In genomic region chr17:49677134-49677932, GRCh38 we compare ENCODE assay signal across 8 cellular contexts. TPM values are rescaled to one million over a fixed set of nuclear protein-coding genes. Genes with fewer than 3 reads are reported as not detected.
DNase-seq lines count a peak whose midpoint lies in the region; ATAC-seq and TF ChIP-seq lines count a peak whose summit lies in the region.

No MANE protein-coding gene starts in this region.

- no peaks in the 10 kb centered on the region for H3K27me3 ChIP-seq in adrenal gland

- no peak for TF ChIP-seq CTCF in adrenal gland (IDR thresholded peaks at IDR 0.05)
- TF ChIP-seq CTCF in type B pancreatic cell (conservative IDR thresholded peaks at IDR 0.05) = no peak

- DNase-seq in GF-D8 (lab: John Stamatoyannopoulos, UW) = peak; percentile 58
- DNase-seq in NCI-H1436 treated with DMSO at 0.1 percent for 48 hours (lab: John Stamatoyannopoulos, UW) = peak; percentile 71
- DNase-seq in T follicular helper cell (ENCODE audit: low read depth) = peak; percentile 96
- DNase-seq in adrenal gland = peak; percentile 97 to 98 (median 97)
- DNase-seq in left cardiac atrium = peak; percentile 99
- peak; percentile 88 to 99 (median 93) for DNase-seq in posterior cingulate gyrus
- peak; percentile 99 for DNase-seq in type B pancreatic cell (ENCODE audit: extremely low spot score, unreplicated experiment)

- peaks cover 31% of the 10 kb centered on the region for H3K4me1 Mint-ChIP-seq in type B pancreatic cell (ENCODE audit: unreplicated experiment)

- no peaks in the 10 kb centered on the region for H3K9me3 ChIP-seq in adrenal gland (replicated peaks in 1 of 3)

- peak overlapping the region; percentile 85 to 99 (median 96) for H3K27ac ChIP-seq in adrenal gland

- TF ChIP-seq POLR2A in adrenal gland (IDR thresholded peaks at IDR 0.05) = no peak

- H3K36me3 ChIP-seq in adrenal gland (replicated peaks in 1 of 2) = no peaks in the 10 kb centered on the region

- H3K4me3 ChIP-seq in adrenal gland = peak overlapping the region in 3 of 4 donors; percentile 36 to 78 (median 75)

- peaks cover 6% of the 10 kb centered on the region for H3K9me3 Mint-ChIP-seq in type B pancreatic cell

- WGBS in adrenal gland, 4 donors = 0 to 3% (median 0%) methylated on average over 5 to 34 of the region's 34 CpGs

- peaks cover 26 to 43% of the 10 kb centered on the region in 2 donors for H3K4me1 ChIP-seq in adrenal gland (replicated peaks in 1 of 2)

- peak overlapping the region; percentile 98 for H3K4me3 Mint-ChIP-seq in type B pancreatic cell

- intact Hi-C loops in adrenal gland (cut with DNase I) (no loop called here), left cardiac atrium (cut with DNase I) (loop anchor here in 1 of 2 donors (5.0 kb wide), 1 partner anchor 100 kb away; the partner anchor contains the start of gene NXPH3), posterior cingulate gyrus (cut with DNase I) (loop anchor here (10.0 kb wide), 1 partner anchor 63 kb away; no protein-coding TSS in a partner anchor)

- ATAC-seq in HG02610 (IDR thresholded peaks at IDR 0.05; ENCODE audit: unreplicated experiment) (peak; percentile 38), left cardiac atrium (peak; percentile 85 to 87)

- H3K27me3 Mint-ChIP-seq in type B pancreatic cell = peaks cover 9% of the 10 kb centered on the region

- H3K27ac Mint-ChIP-seq in type B pancreatic cell = peak overlapping the region; percentile 98

- H3K36me3 Mint-ChIP-seq in type B pancreatic cell = peaks cover 21% of the 10 kb centered on the region

RNA-seq across cellular contexts. Expression of gene SPOP, which starts 0.6 kb away (rescaled TPM):
- total RNA-seq in adrenal gland (10 to 100 TPM; 44.0 to 86.4 (median 58.6) TPM), left cardiac atrium (10 to 100 TPM; 60.5 to 69.5 TPM), type B pancreatic cell (ENCODE audit: low replicate concordance) (50.5 and 67.7 TPM in 2 replicates)
- 10 to 100 TPM; 22.4 to 47.8 (median 33.6) TPM for polyA plus RNA-seq in adrenal gland

RNA-seq across cellular contexts. Expression of gene SLC35B1, which starts 30.4 kb away (rescaled TPM):
- total RNA-seq in adrenal gland = 10 to 100 TPM; 20.9 to 87.9 (median 36.3) TPM
- polyA plus RNA-seq in adrenal gland = 10 to 100 TPM; 41.6 to 87.2 (median 45.9) TPM
- 10 to 100 TPM; 48.8 to 78.8 TPM for total RNA-seq in left cardiac atrium
- 65.2 and 71.7 TPM in 2 replicates for total RNA-seq in type B pancreatic cell (ENCODE audit: low replicate concordance)

Comparison
In these comparisons a context has a peak if more than half of its experiments do, and no peak if none do; other contexts are left out.
1. Peak in every context shown above with its lines: DNase-seq, ATAC-seq, H3K4me3 ChIP-seq and H3K27ac ChIP-seq.